1 cellular context compared by ENCODE assay signal in the genomic region with DNA sequence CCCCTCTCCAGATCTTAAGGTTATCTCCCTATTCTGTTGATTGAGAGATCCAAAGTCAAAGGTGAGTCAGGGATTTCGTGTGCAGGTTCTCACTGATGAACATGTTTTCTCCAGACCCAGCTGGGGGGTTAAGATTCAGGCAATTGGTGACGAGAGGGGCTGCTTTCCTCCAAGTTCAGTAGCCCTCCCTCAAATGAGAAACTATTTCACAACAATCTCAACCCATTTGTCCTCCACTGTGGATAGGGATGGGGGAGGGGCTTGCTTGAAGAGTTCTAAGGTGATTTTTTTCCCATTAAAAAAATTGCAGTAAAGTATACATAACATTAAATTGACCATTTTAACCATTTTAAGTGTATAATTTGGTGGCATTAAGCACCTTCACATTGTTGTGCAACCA.
TF ChIP-seq lines count a peak whose summit lies in the region.

No MANE protein-coding gene starts in this region.

TF ChIP-seq in H1, 55 proteins besides CTCF, POLR2A, EP300 and RAD21:
- peak; percentile 82 for TF ChIP-seq CEBPB (IDR thresholded peaks at IDR 0.05; ENCODE audit: low read depth, low read length)
- no peak for TF ChIP-seq ASH2L (IDR thresholded peaks at IDR 0.05; ENCODE audit: low read length)
TF ChIP-seq in H1: peak in this region for 1.
